Comparison of ENCODE assay signal across 9 cellular contexts in genomic region chr10:133275683-133276092, GRCh38. TPM values are rescaled to one million over a fixed set of nuclear protein-coding genes. Genes with fewer than 3 reads are reported as not detected.
A peak's percentile ranks its signal among the peaks of the same experiment; 100 is the strongest.
DNase-seq lines count a peak whose midpoint lies in the region; ATAC-seq and TF ChIP-seq lines count a peak whose summit lies in the region.
"Had no signal": no experiment of that assay in that cellular context is flagged by ENCODE, and none has a peak within 500 bp of the region (broad histone marks: within the 10 kb centered on the region; RNA-seq: fewer than 3 reads in every experiment).

No MANE protein-coding gene starts in this region.

- H3K4me3 ChIP-seq in HFF-Myc (replicated peaks; ENCODE audit: low read depth, low read length) (0 out of 2 replicates have a peak overlapping the region, but pooled peaks have one; percentile 1), Panc1 (ENCODE audit: low read depth in 2 of 2, low read length in 2 of 2) (no peak overlapping the region)

- peak overlapping the region; percentile 88 to 89 for H3K4me3 Mint-ChIP-seq in stimulated activated naive B cell treated with anti-CD40 and anti-IgM and Interleukin-4, amounts not matched to agents 10 μg/mL and 1 μg/mL and 100 μg/mL, for 72 hours

- H3K36me3 ChIP-seq in Panc1 (ENCODE audit: control insufficient read depth, insufficient read depth, low read length): no peaks in the 10 kb centered on the region

- no peaks in the 10 kb centered on the region for H3K9me3 ChIP-seq in Panc1 (ENCODE audit: control insufficient read depth, insufficient read depth, low read depth, low read length)

- H3K27me3 Mint-ChIP-seq in stimulated activated naive B cell treated with anti-CD40 and anti-IgM and Interleukin-4, amounts not matched to agents 10 μg/mL and 1 μg/mL and 100 μg/mL, for 72 hours: no peaks in the 10 kb centered on the region

- in situ Hi-C loops in GM13976 (cut with MboI; ENCODE audit: low sequenced_read_pairs, unreplicated experiment): no loop called here
- in situ Hi-C loops in Panc1 (cut with HindIII; ENCODE audit: low pct_unique_long_range_greater_than_20kb, low sequenced_read_pairs): no loop called here

- no peak overlapping the region for H3K27ac ChIP-seq in Panc1 (ENCODE audit: low read length)

- ATAC-seq in Panc1 (0 out of 2 replicates have a peak, but pooled peaks have one; percentile 6), left ventricle myocardium superior (no peak)
- peak; percentile 57 to 61 for ATAC-seq in stimulated activated naive B cell treated with anti-CD40 and anti-IgM and Interleukin-4, amounts not matched to agents 10 μg/mL and 1 μg/mL and 100 μg/mL, for 72 hours (replicated peaks)

- CTCF ChIA-PET in Panc1 (lab: Charles Lee): interaction anchor here (1.6 kb wide), 1 partner anchor 18 kb away, joined by 5 read pairs; no protein-coding TSS in a partner anchor

- H3K4me1 Mint-ChIP-seq in stimulated activated naive B cell treated with anti-CD40 and anti-IgM and Interleukin-4, amounts not matched to agents 10 μg/mL and 1 μg/mL and 100 μg/mL, for 72 hours: peaks cover 31 to 68% of the 10 kb centered on the region in 2 donors

- BruUV-seq in Panc1 (replicated peaks; lab: Mats Ljungman, UMichigan): no TSS peak

- H3K36me3 Mint-ChIP-seq in stimulated activated naive B cell treated with anti-CD40 and anti-IgM and Interleukin-4, amounts not matched to agents 10 μg/mL and 1 μg/mL and 100 μg/mL, for 72 hours: peaks cover 23 to 25% of the 10 kb centered on the region in 2 donors

- POLR2A ChIA-PET in Panc1 (lab: Charles Lee): interaction anchor here (0.5 kb wide), 1 partner anchor 12 kb away, joined by 8 read pairs; no protein-coding TSS in a partner anchor

- TF ChIP-seq CTCF in GM13976 (IDR thresholded peaks at IDR 0.05; ENCODE audit: borderline replicate concordance, control extremely low read depth, extremely low read depth, insufficient read depth, missing control alignments): peak; percentile 20
- TF ChIP-seq CTCF in HFF-Myc (IDR thresholded peaks at IDR 0.05; ENCODE audit: low read depth, low read length, missing control alignments): no peak
- TF ChIP-seq CTCF in Panc1 (IDR thresholded peaks at IDR 0.05): no peak

- DNase-seq in GM13976 (ENCODE audit: low spot score) (peak; percentile 72), HFF-Myc (ENCODE audit: extremely low read depth, low read depth) (no peak), Panc1 (ENCODE audit: low read depth, low spot score) (no peak), mucosa of gallbladder (ENCODE audit: low spot score) (no peak), left ventricle myocardium superior (no peak), RKO (ENCODE audit: low spot score) (no peak)
- DNase-seq in effector CD8-positive, alpha-beta T cell (lab: John Stamatoyannopoulos, UW): peak; percentile 18
- DNase-seq in stimulated activated naive B cell treated with anti-CD40 and anti-IgM and Interleukin-4, amounts not matched to agents 10 μg/mL and 1 μg/mL and 100 μg/mL, for 72 hours: peak; percentile 58

- no peaks in the 10 kb centered on the region for H3K9me3 Mint-ChIP-seq in stimulated activated naive B cell treated with anti-CD40 and anti-IgM and Interleukin-4, amounts not matched to agents 10 μg/mL and 1 μg/mL and 100 μg/mL, for 72 hours

- peaks cover 44% of the 10 kb centered on the region for H3K4me1 ChIP-seq in Panc1 (ENCODE audit: control insufficient read depth, insufficient read depth, low read length)

- H3K27me3 ChIP-seq in Panc1 (ENCODE audit: control insufficient read depth, insufficient read depth, low read length): no peaks in the 10 kb centered on the region

- intact Hi-C loops in Panc1 (cut with micrococcal nuclease; ENCODE audit: unreplicated experiment): no loop called here
- intact Hi-C loops in left ventricle myocardium superior (cut with micrococcal nuclease): no loop called here

- peak overlapping the region; percentile 91 for H3K27ac Mint-ChIP-seq in stimulated activated naive B cell treated with anti-CD40 and anti-IgM and Interleukin-4, amounts not matched to agents 10 μg/mL and 1 μg/mL and 100 μg/mL, for 72 hours

RNA-seq across cellular contexts. Expression of gene ADAM8, which starts 1.0 kb away (rescaled TPM):
- total RNA-seq in Panc1 (2021; ENCODE audit: unreplicated experiment) (3.7 TPM), mucosa of gallbladder (12.7 TPM), left ventricle myocardium superior (2.4 TPM)
- 3.1 TPM for polyA plus RNA-seq in Panc1 (2012; ENCODE audit: insufficient read length)

RNA-seq across cellular contexts. Expression of gene TUBGCP2, which starts 33.0 kb away (rescaled TPM):
- total RNA-seq in Panc1 (2021; ENCODE audit: unreplicated experiment) (93.7 TPM), mucosa of gallbladder (56.9 TPM), left ventricle myocardium superior (42.6 TPM)
- 85.4 TPM for polyA plus RNA-seq in Panc1 (2012; ENCODE audit: insufficient read length)

RNA-seq across cellular contexts. Expression of gene ZNF511, which starts 33.0 kb away (rescaled TPM):
- total RNA-seq in Panc1 (2021; ENCODE audit: unreplicated experiment): 93.8 TPM
- 99.8 TPM for polyA plus RNA-seq in Panc1 (2012; ENCODE audit: insufficient read length)
- 35.9 TPM for total RNA-seq in mucosa of gallbladder
- total RNA-seq in left ventricle myocardium superior: 45.1 TPM

RNA-seq across cellular contexts. Expression of gene VENTX, which starts 38.0 kb away (rescaled TPM):
- not detected for total RNA-seq in Panc1 (2021; ENCODE audit: unreplicated experiment)
- not detected for polyA plus RNA-seq in Panc1 (2012; ENCODE audit: insufficient read length)
- total RNA-seq in mucosa of gallbladder: 2.7 TPM
- total RNA-seq in left ventricle myocardium superior: 0.99 TPM
- total RNA-seq: fibroblast of lung had no signal
- polyA plus RNA-seq: fibroblast of lung had no signal

RNA-seq across cellular contexts. Expression of gene UTF1, which starts 45.7 kb away (rescaled TPM):
- not detected for total RNA-seq in Panc1 (2021; ENCODE audit: unreplicated experiment)
- polyA plus RNA-seq in Panc1 (2012; ENCODE audit: insufficient read length): not detected
- total RNA-seq in mucosa of gallbladder: not detected
- not detected for total RNA-seq in left ventricle myocardium superior
- total RNA-seq: fibroblast of lung had no signal
- polyA plus RNA-seq: fibroblast of lung had no signal

Comparison
In these comparisons a context has a peak if more than half of its experiments do, and no peak if none do; other contexts are left out.
1. DNase-seq: peak in GM13976 (single experiment), effector CD8-positive, alpha-beta T cell (single experiment) and stimulated activated naive B cell treated with anti-CD40 and anti-IgM and Interleukin-4, amounts not matched to agents 10 μg/mL and 1 μg/mL and 100 μg/mL, for 72 hours (single experiment); none in HFF-Myc (single experiment), Panc1 (single experiment), mucosa of gallbladder (single experiment), left ventricle myocardium superior (single experiment) and RKO (single experiment).